17 cellular contexts compared by ENCODE assay signal in the genomic region with DNA sequence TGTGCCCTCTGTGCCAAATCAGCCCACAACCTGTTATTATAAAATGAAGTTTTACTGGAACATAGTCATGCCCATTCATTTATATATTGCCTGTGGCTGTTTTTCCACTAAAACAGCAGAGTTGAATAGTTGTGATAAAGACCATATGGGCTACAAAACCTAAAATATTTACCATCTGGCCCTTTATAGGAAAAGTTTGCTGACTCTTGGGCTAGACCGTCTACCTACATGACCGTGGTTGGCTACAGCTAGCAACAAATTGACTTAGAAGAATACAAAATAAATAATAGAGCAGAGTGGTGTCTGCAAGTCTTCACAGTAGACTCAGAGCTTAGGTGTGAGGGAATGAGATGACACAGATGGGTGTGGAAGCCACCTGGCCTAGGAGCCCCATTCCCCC.
"Had no signal": no experiment of that assay in that cellular context is flagged by ENCODE, and none has a peak within 500 bp of the region (broad histone marks: within the 10 kb centered on the region; RNA-seq: fewer than 3 reads in every experiment).

No MANE protein-coding gene starts in this region.

- H3K9me3 Mint-ChIP-seq: activated naive CD8-positive, alpha-beta T cell treated with anti-CD3 and anti-CD28 coated beads, Interleukin-2, amount 10 ng/mL, durations not matched to agents 7 days and 5 days; activated T-cell treated with anti-CD3 and anti-CD28 coated beads, Interleukin-2, amount 50 U/mL, for 4 hours; naive B cell; stimulated activated naive CD8-positive, alpha-beta T cell treated with anti-CD3 and anti-CD28 coated beads, Interleukin-15, amount 100 ng/mL, for 72 hours had no signal

- H3K4me1 ChIP-seq: right lobe of liver had no signal

- H3K27me3 ChIP-seq: cardiac muscle cell, neutrophil, right lobe of liver, thyroid gland had no signal

- H3K4me1 Mint-ChIP-seq: stimulated activated naive CD8-positive, alpha-beta T cell treated with anti-CD3 and anti-CD28 coated beads, Interleukin-15, amount 100 ng/mL, for 72 hours had no signal

- H3K27me3 Mint-ChIP-seq: activated naive CD8-positive, alpha-beta T cell treated with anti-CD3 and anti-CD28 coated beads, Interleukin-2, amount 10 ng/mL, durations not matched to agents 7 days and 5 days; naive B cell; progenitor cell of endocrine pancreas; stimulated activated naive CD8-positive, alpha-beta T cell treated with anti-CD3 and anti-CD28 coated beads, Interleukin-15, amount 100 ng/mL, for 72 hours had no signal

- H3K9me3 ChIP-seq: neutrophil, right lobe of liver, thyroid gland had no signal

- DNase-seq: activated CD4-positive, alpha-beta T cell treated with anti-CD3 and anti-CD28 coated beads for 1 hour; activated CD4-positive, alpha-beta T cell treated with anti-CD3 and anti-CD28 coated beads, Interleukin-2, amount 50 U/mL, for 48 hours; activated gamma-delta T cell; activated naive CD8-positive, alpha-beta T cell treated with anti-CD3 and anti-CD28 coated beads, Interleukin-2, amount 10 ng/mL, durations not matched to agents 7 days and 5 days; activated T-cell treated with anti-CD3 and anti-CD28 coated beads, Interleukin-2, amount 50 U/mL, for 4 hours; effector CD8-positive, alpha-beta T cell; hypothalamus; naive B cell; right lobe of liver; SIG-M5; stimulated activated CD4-positive, alpha-beta T cell treated with anti-CD3 and anti-CD28 coated beads, Interleukin-4, amount 100 ng/mL, for 24 hours; stimulated activated naive CD8-positive, alpha-beta T cell treated with anti-CD3 and anti-CD28 coated beads, Interleukin-15, amount 100 ng/mL, for 72 hours had no signal

- H3K4me3 ChIP-seq: cardiac muscle cell, coronary artery, right lobe of liver, thyroid gland had no signal

- H3K4me3 Mint-ChIP-seq: activated naive CD8-positive, alpha-beta T cell treated with anti-CD3 and anti-CD28 coated beads, Interleukin-2, amount 10 ng/mL, durations not matched to agents 7 days and 5 days; activated T-cell treated with anti-CD3 and anti-CD28 coated beads, Interleukin-2, amount 50 U/mL, for 4 hours; naive B cell; stimulated activated naive CD8-positive, alpha-beta T cell treated with anti-CD3 and anti-CD28 coated beads, Interleukin-15, amount 100 ng/mL, for 72 hours had no signal

- ATAC-seq: activated T-cell treated with anti-CD3 and anti-CD28 coated beads, Interleukin-2, amount 50 U/mL, for 4 hours; right lobe of liver; stimulated activated naive CD8-positive, alpha-beta T cell treated with anti-CD3 and anti-CD28 coated beads, Interleukin-15, amount 100 ng/mL, for 72 hours had no signal

- H3K27ac ChIP-seq: cardiac muscle cell, neutrophil, right lobe of liver, thyroid gland had no signal

- H3K36me3 ChIP-seq: neutrophil had no signal

- H3K27ac Mint-ChIP-seq: activated naive CD8-positive, alpha-beta T cell treated with anti-CD3 and anti-CD28 coated beads, Interleukin-2, amount 10 ng/mL, durations not matched to agents 7 days and 5 days had no signal
